ENCODE assay signal across 14 cellular contexts in the genomic region with DNA sequence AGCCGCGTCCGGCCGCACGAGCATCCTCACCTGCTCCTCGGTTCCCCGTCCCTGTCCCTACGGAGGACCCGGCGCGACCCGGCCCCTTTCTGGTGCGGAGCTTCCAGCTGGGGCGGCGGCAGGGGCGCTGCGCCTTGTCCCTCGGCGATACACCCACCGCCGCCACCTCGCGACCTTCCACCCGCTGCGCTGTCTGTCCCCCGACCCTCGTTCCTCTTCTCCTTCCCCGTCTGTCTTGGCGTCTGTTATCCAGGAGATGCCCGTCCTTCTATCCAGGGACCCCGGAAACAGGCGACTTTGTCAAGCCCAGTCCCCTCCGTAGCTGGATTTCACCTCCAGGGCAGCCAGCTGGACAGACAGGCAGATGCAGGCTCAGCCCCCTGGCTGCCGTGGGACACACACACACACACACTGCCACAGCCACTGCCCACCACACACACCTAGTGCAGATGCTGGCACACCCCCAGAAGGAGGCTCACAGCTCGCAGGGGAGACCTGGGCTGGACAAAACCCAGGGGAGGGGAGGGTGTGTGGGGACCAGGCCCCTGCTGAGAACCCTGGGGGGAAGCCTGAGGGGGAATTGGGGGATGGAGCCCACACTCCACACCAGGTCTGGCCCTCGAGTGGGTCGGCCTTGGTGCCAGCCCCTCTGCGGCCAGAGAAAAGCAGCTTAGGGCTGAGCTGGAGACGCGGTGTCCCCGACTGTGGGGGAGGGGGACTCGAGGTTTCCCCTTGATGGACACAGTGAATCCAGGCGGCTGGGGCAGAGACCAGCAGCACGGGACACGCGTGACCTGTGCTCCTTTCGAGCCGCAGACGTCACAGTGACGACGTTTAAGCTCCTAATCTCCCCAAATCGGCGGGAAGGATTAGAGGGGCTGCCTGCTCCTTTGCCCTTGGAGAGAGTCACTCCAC. TPM values are rescaled to one million over a fixed set of nuclear protein-coding genes. Genes with fewer than 3 reads are reported as not detected.
DNase-seq lines count a peak whose midpoint lies in the region; ATAC-seq, FAIRE-seq and TF ChIP-seq lines count a peak whose summit lies in the region.
"Had no signal": no experiment of that assay in that cellular context is flagged by ENCODE, and none has a peak within 500 bp of the region (broad histone marks: within the 10 kb centered on the region; RNA-seq: fewer than 3 reads in every experiment).

No MANE protein-coding gene starts in this region.

- H3K9me3 Mint-ChIP-seq in neural crest cell, result no peaks in the 10 kb centered on the region

- no peak overlapping the region for H2AK5ac ChIP-seq in IMR-90 (ENCODE audit: low read depth, low read length)
- H2AK5ac ChIP-seq in H1 (ENCODE audit: low read depth, low read length), result 0 out of 2 replicates have a peak overlapping the region, but pooled peaks have one; percentile 75

- H2BK120ac ChIP-seq in IMR-90 (ENCODE audit: low read depth, low read length) (no peak overlapping the region), H1 (replicated peaks; ENCODE audit: low read depth, low read length) (peak overlapping the region; percentile 61)

- H2AK9ac ChIP-seq in IMR-90 (replicated peaks; ENCODE audit: low read depth, low read length, poor library complexity), result peak overlapping the region; percentile 42

- intact Hi-C loops in IMR-90 (cut with micrococcal nuclease), result no loop called here
- intact Hi-C loops in sciatic nerve (cut with DNase I), result no loop called here
- intact Hi-C loops in head of caudate nucleus (cut with DNase I), result no loop called here

- no peak overlapping the region for H3K14ac ChIP-seq in IMR-90 (replicated peaks; ENCODE audit: low read depth, low read length)
- H3K14ac ChIP-seq in H1 (ENCODE audit: insufficient read length), result no peak overlapping the region

- TF ChIP-seq CTCF in AG09309 (IDR thresholded peaks at IDR 0.05; ENCODE audit: control insufficient read depth, insufficient read depth, low read depth, low read length, missing control alignments) (no peak), IMR-90 (conservative IDR thresholded peaks at IDR 0.05; ENCODE audit: low read depth, low read length) (no peak), H1 (IDR thresholded peaks at IDR 0.05; ENCODE audit: control extremely low read depth in 1 of 3, insufficient read depth in 1 of 3, low read depth in 1 of 3, low read length in 3 of 3) (peak in 1 of 3 experiments; percentile 11; a peak in 1 of 4 replicates), neural crest cell (conservative IDR thresholded peaks at IDR 0.05) (no peak)

- POLR2A ChIA-PET in IMR-90 (lab: Charles Lee; ENCODE audit: unreplicated experiment), result interaction anchor here (0.6 kb wide), 1 partner anchor 32 kb away, joined by 9 read pairs; no protein-coding TSS in a partner anchor
- POLR2A ChIA-PET in H1 (lab: Charles Lee; ENCODE audit: partially characterized antibody), result interaction anchor here (0.9 to 3.6 kb wide), 26 partner anchors 9 to 173 kb away, joined by 3 to 20 read pairs (median 4); a partner anchor contains a TSS

- H3K27ac ChIP-seq in IMR-90 (ENCODE audit: insufficient read depth, low read length) (no peak overlapping the region), H1 (ENCODE audit: low read depth, low read length) (0 out of 2 replicates have a peak overlapping the region, but pooled peaks have one; percentile 12)
- H3K27ac ChIP-seq: ovary had no signal

- H3K4ac ChIP-seq in IMR-90 (ENCODE audit: low read depth, low read length) (no peak overlapping the region), H1 (replicated peaks; ENCODE audit: insufficient read length, low read depth, low read length) (peak overlapping the region; percentile 46)

- peak overlapping the region; percentile 99 for H2BK12ac ChIP-seq in H1 (ENCODE audit: low read depth, low read length)

- H3K23me2 ChIP-seq in H1 (ENCODE audit: low read depth, low read length), result peaks cover 21% of the 10 kb centered on the region; the same call in 1 of the 2 replicates

- no peak for TF ChIP-seq EP300 in H1 (IDR thresholded peaks at IDR 0.05; ENCODE audit: borderline replicate concordance in 1 of 2, low read depth in 2 of 2, low read length in 2 of 2)

- H4K20me1 ChIP-seq in IMR-90 (ENCODE audit: insufficient read depth, low read length) (peaks cover 44% of the 10 kb centered on the region), H1 (replicated peaks in 1 of 2; ENCODE audit: control insufficient read depth in 1 of 2, insufficient read depth in 2 of 2, low read length in 2 of 2) (peaks cover 0 to 3% of the 10 kb centered on the region in 2 experiments)

- in situ Hi-C loops in IMR-90 (cut with MboI; ENCODE audit: low sequenced_read_pairs), result no loop called here

- H4K5ac ChIP-seq in IMR-90 (ENCODE audit: low read depth, low read length) (no peak overlapping the region), H1 (ENCODE audit: insufficient read length, low read depth, low read length) (peak overlapping the region; percentile 1)

- no peak overlapping the region for H3K18ac ChIP-seq in IMR-90 (ENCODE audit: low read depth, low read length)
- peak overlapping the region; percentile 95 for H3K18ac ChIP-seq in H1 (ENCODE audit: extremely low read depth, low read length)

- no peak for FAIRE-seq in H1 (lab: Jason Lieb, UNC)

- H4K91ac ChIP-seq in IMR-90 (ENCODE audit: insufficient read depth, low read depth, low read length) (no peak overlapping the region), H1 (replicated peaks; ENCODE audit: insufficient read length, low read length) (peak overlapping the region; percentile 95)

- H3K79me1 ChIP-seq in IMR-90 (ENCODE audit: low read depth in 1 of 2, low read length in 2 of 2), result no peaks in the 10 kb centered on the region
- no peaks in the 10 kb centered on the region for H3K79me1 ChIP-seq in H1 (ENCODE audit: low read depth, low read length)

- H3K9ac ChIP-seq in IMR-90 (ENCODE audit: low read depth, low read length) (no peak overlapping the region), H1 (replicated peaks in 1 of 4; ENCODE audit: extremely low read depth in 1 of 4, low read depth in 3 of 4, low read length in 3 of 4) (peak overlapping the region; percentile 33 to 56 (median 43); a peak in 5 of 7 replicates)

- DNase-seq in AG09309 (ENCODE audit: low read depth) (no peak), IMR-90 (no peak), H1 (ENCODE audit: low read depth in 1 of 2, low spot score in 2 of 2) (peak in 1 of 2 experiments; percentile 70), neural crest cell (ENCODE audit: low read depth, low spot score) (no peak), sciatic nerve (ENCODE audit: low spot score) (no peak), head of caudate nucleus (no peak), DMS 273 treated with DMSO at 0.1 percent for 48 hours (lab: John Stamatoyannopoulos, UW) (no peak)
- DNase-seq: activated CD4-positive, CD25-positive, alpha-beta regulatory T cell; NCI-H1105; NK-92 treated with Interleukin-12 subunit alpha and Interleukin-12 subunit beta, amount 100 ng/mL, for 24 hours had no signal

- H3K79me2 ChIP-seq in H1 (ENCODE audit: control insufficient read depth in 1 of 2, insufficient read depth in 2 of 2, low read length in 2 of 2), result no peaks in the 10 kb centered on the region

- no peaks in the 10 kb centered on the region for H3K9me1 ChIP-seq in IMR-90 (ENCODE audit: insufficient read depth, low read length)

- H3K4me3 Mint-ChIP-seq in neural crest cell, result peak overlapping the region; percentile 66

- H2BK15ac ChIP-seq in IMR-90 (ENCODE audit: low read depth, low read length), result no peak overlapping the region
- peak overlapping the region; percentile 98; the same call in 1 of the 2 replicates for H2BK15ac ChIP-seq in H1 (ENCODE audit: low read length)

- ATAC-seq in IMR-90 (ENCODE audit: low read depth) (no peak), sciatic nerve (no peak), HG02642 (IDR thresholded peaks at IDR 0.05; ENCODE audit: poor library complexity, unreplicated experiment) (no peak)

- peak overlapping the region; percentile 59; the same call in 1 of the 2 replicates for H3K4me2 ChIP-seq in IMR-90 (ENCODE audit: low read depth, low read length)
- peak overlapping the region; percentile 81 to 91 for H3K4me2 ChIP-seq in H1 (ENCODE audit: insufficient read depth in 1 of 2, low read depth in 2 of 2, low read length in 2 of 2)

- no peaks in the 10 kb centered on the region for H3K36me3 Mint-ChIP-seq in neural crest cell (ENCODE audit: low read depth)

- H3K4me1 ChIP-seq in IMR-90 (ENCODE audit: control insufficient read depth, insufficient read depth, low read length) (peaks cover 10% of the 10 kb centered on the region; the same call in 1 of the 2 replicates), H1 (replicated peaks in 1 of 4; ENCODE audit: control insufficient read depth in 3 of 4, insufficient read depth in 4 of 4, low read length in 3 of 4) (peaks cover 0 to 30% (median 20%) of the 10 kb centered on the region in 4 experiments; a peak in 6 of 7 replicates)

- no peak overlapping the region for H3K27ac Mint-ChIP-seq in neural crest cell (ENCODE audit: unreplicated experiment)

- peak overlapping the region; percentile 67 for H2AFZ ChIP-seq in IMR-90 (replicated peaks; ENCODE audit: low read length, poor library complexity)
- H2AFZ ChIP-seq in H1 (ENCODE audit: low read length), result no peak overlapping the region

- peaks cover 16% of the 10 kb centered on the region for H3K4me1 Mint-ChIP-seq in neural crest cell

- H2BK20ac ChIP-seq in IMR-90 (ENCODE audit: low read depth, low read length) (no peak overlapping the region), H1 (ENCODE audit: low read length) (peak overlapping the region; percentile 93; the same call in 1 of the 2 replicates)

- H2BK5ac ChIP-seq in IMR-90 (ENCODE audit: low read depth, low read length, poor library complexity, severe bottlenecking) (no peak overlapping the region), H1 (ENCODE audit: low read depth, low read length) (no peak overlapping the region; the same call in 1 of the 2 replicates)

- TF ChIP-seq RAD21 in IMR-90 (IDR thresholded peaks at IDR 0.05; ENCODE audit: low read length) (no peak), H1 (IDR thresholded peaks at IDR 0.05 in 1 of 2, conservative IDR thresholded peaks at IDR 0.05 in 1 of 2; ENCODE audit: low read depth in 2 of 2, low read length in 2 of 2) (no peak)

- H3K23ac ChIP-seq in IMR-90 (ENCODE audit: low read depth, low read length), result no peak overlapping the region
- H3K23ac ChIP-seq in H1 (ENCODE audit: insufficient read length), result no peak overlapping the region

- peak overlapping the region; percentile 12; the same call in 1 of the 2 replicates for H3K4me3 ChIP-seq in AG09309 (ENCODE audit: control insufficient read depth, low read depth, low read length)
- peak overlapping the region; percentile 23; the same call in 1 of the 2 replicates for H3K4me3 ChIP-seq in IMR-90 (ENCODE audit: insufficient read depth, low read depth, low read length)
- H3K4me3 ChIP-seq in H1 (ENCODE audit: extremely low read depth in 1 of 4, insufficient read depth in 2 of 4, low read depth in 3 of 4, low read length in 4 of 4), result peak overlapping the region; percentile 34 to 60 (median 48)
- H3K4me3 ChIP-seq: ovary had no signal

- TF ChIP-seq POLR2A in IMR-90 (IDR thresholded peaks at IDR 0.05; ENCODE audit: low read depth, low read length), result no peak
- no peak; a peak in 1 of 3 replicates for TF ChIP-seq POLR2A in H1 (IDR thresholded peaks at IDR 0.05; ENCODE audit: control extremely low read depth in 1 of 2, low read depth in 2 of 2, low read length in 2 of 2)

- H3K27me3 ChIP-seq in IMR-90 (ENCODE audit: control insufficient read depth, insufficient read depth, low read length) (peaks cover 16% of the 10 kb centered on the region; the same call in 1 of the 2 replicates), H1 (replicated peaks in 1 of 4; ENCODE audit: control insufficient read depth in 3 of 4, extremely low read depth in 1 of 4, insufficient read depth in 3 of 4, low read length in 3 of 4) (peaks cover 21 to 49% (median 43%) of the 10 kb centered on the region in 4 experiments)
- H3K27me3 ChIP-seq: ovary had no signal

- H3K27me3 Mint-ChIP-seq in neural crest cell (ENCODE audit: low read depth), result peaks cover 68% of the 10 kb centered on the region

- no TSS peak for BruUV-seq in IMR-90 (replicated peaks; lab: Mats Ljungman, UMichigan)

- dilution Hi-C loops in IMR-90 (cut with HindIII; ENCODE audit: low sequenced_read_pairs, unreplicated experiment), result no loop called here

- WGBS in IMR-90 (ENCODE audit: extremely low coverage in 2 of 2, insufficient read length in 1 of 2), 2 experiments, result 21% methylated on average over 13 of the region's 53 CpGs; no CpG with 5 or more reads in 1 of the 2 experiments
- WGBS in H1 (ENCODE audit: extremely low coverage in 1 of 2, insufficient coverage in 1 of 2, insufficient read length in 1 of 2, insufficient replicate concordance in 2 of 2, low coverage in 1 of 2, low lambda C conversion rate in 2 of 2, missing lambda C conversion rate in 1 of 2), 2 experiments, result 8% methylated on average over 50 of the region's 53 CpGs; no CpG with 5 or more reads in 1 of the 2 experiments

- H4K8ac ChIP-seq in IMR-90 (ENCODE audit: low read depth in 2 of 2, low read length in 2 of 2), result no peak overlapping the region
- H4K8ac ChIP-seq in H1 (ENCODE audit: extremely low read depth, insufficient read depth, low read length), result peak overlapping the region; percentile 53

- CTCF ChIA-PET in IMR-90 (lab: Yijun Ruan, JAX) (no interaction called here), H1 (lab: Charles Lee; ENCODE audit: partially characterized antibody) (interaction anchor here (0.6 to 2.0 kb wide), 7 partner anchors 8 to 128 kb away, joined by 3 to 10 read pairs (median 3); no protein-coding TSS in a partner anchor)

- H3K9me3 ChIP-seq in IMR-90 (ENCODE audit: control insufficient read depth, insufficient read depth, low read length) (no peaks in the 10 kb centered on the region), H1 (ENCODE audit: insufficient read depth in 2 of 2, low read depth in 1 of 2, low read length in 1 of 2) (no peaks in the 10 kb centered on the region; a peak in 1 of 4 replicates)
- H3K9me3 ChIP-seq: ovary had no signal

- H3K36me3 ChIP-seq in IMR-90 (ENCODE audit: control insufficient read depth, insufficient read depth, low read length) (peaks cover 10% of the 10 kb centered on the region; the same call in 1 of the 2 replicates), H1 (ENCODE audit: control insufficient read depth in 2 of 4, insufficient read depth in 4 of 4, low read length in 3 of 4) (no peaks in the 10 kb centered on the region)
- H3K36me3 ChIP-seq: brain microvascular endothelial cell, ovary had no signal

- H3K56ac ChIP-seq in IMR-90 (ENCODE audit: extremely low read depth, insufficient read depth, low read length) (no peak overlapping the region), H1 (replicated peaks; ENCODE audit: insufficient read length, low read depth, low read length) (no peak overlapping the region)

RNA-seq across cellular contexts. Expression of a gene that starts 0.8 kb away (rescaled TPM):
- total RNA-seq in IMR-90 (2012; rRNA removed) (not detected in 2 replicates), neural crest cell (0.30 and 0.63 TPM in 2 replicates), sciatic nerve (4.1 TPM)
- polyA plus RNA-seq in IMR-90 (2012; rRNA removed) (not detected in 2 replicates), H1 (2011; rRNA removed) (4.9 and 9.7 TPM in 2 replicates)
- polyA plus RNA-seq in IMR-90 (2012; cell fraction: cytosol; rRNA removed), result 0.05 TPM in 1 of 2 replicates, not detected in the other
- 0.34 and 1.1 TPM in 2 replicates for polyA plus RNA-seq in IMR-90 (2012; cell fraction: nucleus; rRNA removed; ENCODE audit: low replicate concordance)
- 3.3 and 3.4 TPM in 2 replicates for total RNA-seq in H1 (2021; fragmentation: NEBNext Ultra II Directional; extraction: Animal tissue kit (Norgen Biotek cat#: 25700))
- polyA plus RNA-seq in H1 (2011; cell fraction: cytosol; rRNA removed), result 3.9 TPM
- 9.1 TPM for polyA plus RNA-seq in H1 (2011; cell fraction: nucleus; rRNA removed)
- polyA plus RNA-seq in H1 (2012, experiment 1 of 2), result 4.0 to 10.3 TPM (median 9.2 TPM) in 4 replicates
- polyA plus RNA-seq in H1 (2012, experiment 2 of 2), result 9.1 TPM
- polyA plus RNA-seq in H1 (2013, experiment 1 of 2), result 2.9 TPM
- 2.8 TPM for polyA plus RNA-seq in H1 (2013, experiment 2 of 2)
- polyA minus RNA-seq in H1 (2011; rRNA and poly(A)+ RNA removed), result 0.20 and 0.85 TPM in 2 replicates
- polyA minus RNA-seq in H1 (2011; cell fraction: cytosol; rRNA and poly(A)+ RNA removed), result 4.9 TPM
- 3.4 TPM for polyA minus RNA-seq in H1 (2011; cell fraction: nucleus; rRNA and poly(A)+ RNA removed)
- total RNA-seq: glomerular endothelial cell had no signal

RNA-seq across cellular contexts. Expression of a gene that starts 10.9 kb away (rescaled TPM):
- total RNA-seq in IMR-90 (2012; rRNA removed), result not detected in 2 replicates
- polyA plus RNA-seq in IMR-90 (2012; rRNA removed), result not detected in 2 replicates
- polyA plus RNA-seq in IMR-90 (2012; cell fraction: cytosol; rRNA removed), result not detected in 2 replicates
- polyA plus RNA-seq in IMR-90 (2012; cell fraction: nucleus; rRNA removed; ENCODE audit: low replicate concordance), result not detected in 2 replicates
- total RNA-seq in H1 (2021; fragmentation: NEBNext Ultra II Directional; extraction: Animal tissue kit (Norgen Biotek cat#: 25700)), result 2.0 and 2.2 TPM in 2 replicates
- 1.7 and 3.7 TPM in 2 replicates for polyA plus RNA-seq in H1 (2011; rRNA removed)
- polyA plus RNA-seq in H1 (2011; cell fraction: cytosol; rRNA removed), result 1.3 TPM
- polyA plus RNA-seq in H1 (2011; cell fraction: nucleus; rRNA removed), result 3.1 TPM
- 1.0 to 2.0 TPM (median 1.5 TPM) in 3 of 4 replicates, not detected in the other for polyA plus RNA-seq in H1 (2012, experiment 1 of 2)
- not detected for polyA plus RNA-seq in H1 (2012, experiment 2 of 2)
- polyA plus RNA-seq in H1 (2013, experiment 1 of 2), result 1.2 TPM
- 1.4 TPM for polyA plus RNA-seq in H1 (2013, experiment 2 of 2)
- not detected in 2 replicates for polyA minus RNA-seq in H1 (2011; rRNA and poly(A)+ RNA removed)
- not detected for polyA minus RNA-seq in H1 (2011; cell fraction: cytosol; rRNA and poly(A)+ RNA removed)
- polyA minus RNA-seq in H1 (2011; cell fraction: nucleus; rRNA and poly(A)+ RNA removed), result not detected
- total RNA-seq in neural crest cell, result not detected in 2 replicates
- not detected for total RNA-seq in sciatic nerve
- total RNA-seq: glomerular endothelial cell, ovary had no signal

RNA-seq across cellular contexts. Expression of a gene that starts 13.1 kb away (rescaled TPM):
- total RNA-seq in IMR-90 (2012; rRNA removed) (not detected in 2 replicates), neural crest cell (not detected in 2 replicates), sciatic nerve (not detected)
- polyA plus RNA-seq in IMR-90 (2012; rRNA removed) (not detected in 2 replicates), H1 (2011; rRNA removed) (0.02 TPM in 1 of 2 replicates, not detected in the other)
- not detected in 2 replicates for polyA plus RNA-seq in IMR-90 (2012; cell fraction: cytosol; rRNA removed)
- not detected in 2 replicates for polyA plus RNA-seq in IMR-90 (2012; cell fraction: nucleus; rRNA removed; ENCODE audit: low replicate concordance)
- 0.11 TPM in 1 of 2 replicates, not detected in the other for total RNA-seq in H1 (2021; fragmentation: NEBNext Ultra II Directional; extraction: Animal tissue kit (Norgen Biotek cat#: 25700))
- polyA plus RNA-seq in H1 (2011; cell fraction: cytosol; rRNA removed), result 0.01 TPM
- polyA plus RNA-seq in H1 (2011; cell fraction: nucleus; rRNA removed), result 0.21 TPM
- 0.04 to 0.20 TPM (median 0.14 TPM) in 3 of 4 replicates, not detected in the other for polyA plus RNA-seq in H1 (2012, experiment 1 of 2)
- not detected for polyA plus RNA-seq in H1 (2012, experiment 2 of 2)
- polyA plus RNA-seq in H1 (2013, experiment 1 of 2), result 0.02 TPM
- polyA plus RNA-seq in H1 (2013, experiment 2 of 2), result not detected
- polyA minus RNA-seq in H1 (2011; rRNA and poly(A)+ RNA removed), result not detected in 2 replicates
- polyA minus RNA-seq in H1 (2011; cell fraction: cytosol; rRNA and poly(A)+ RNA removed), result not detected
- polyA minus RNA-seq in H1 (2011; cell fraction: nucleus; rRNA and poly(A)+ RNA removed), result not detected
- total RNA-seq: glomerular endothelial cell had no signal

RNA-seq across cellular contexts. Expression of a gene that starts 22.1 kb away (rescaled TPM):
- 1.4 and 1.6 TPM in 2 replicates for total RNA-seq in IMR-90 (2012; rRNA removed)
- 4.5 and 5.8 TPM in 2 replicates for polyA plus RNA-seq in IMR-90 (2012; rRNA removed)
- polyA plus RNA-seq in IMR-90 (2012; cell fraction: cytosol; rRNA removed), result 3.0 and 6.5 TPM in 2 replicates
- polyA plus RNA-seq in IMR-90 (2012; cell fraction: nucleus; rRNA removed; ENCODE audit: low replicate concordance), result 14.5 and 38.2 TPM in 2 replicates
- total RNA-seq in H1 (2021; fragmentation: NEBNext Ultra II Directional; extraction: Animal tissue kit (Norgen Biotek cat#: 25700)), result 9.4 and 9.6 TPM in 2 replicates
- 9.1 and 12.8 TPM in 2 replicates for polyA plus RNA-seq in H1 (2011; rRNA removed)
- 7.8 TPM for polyA plus RNA-seq in H1 (2011; cell fraction: cytosol; rRNA removed)
- polyA plus RNA-seq in H1 (2011; cell fraction: nucleus; rRNA removed), result 27.9 TPM
- 3.5 to 9.8 TPM (median 8.6 TPM) in 4 replicates for polyA plus RNA-seq in H1 (2012, experiment 1 of 2)
- 5.0 TPM for polyA plus RNA-seq in H1 (2012, experiment 2 of 2)
- polyA plus RNA-seq in H1 (2013, experiment 1 of 2), result 4.5 TPM
- 3.8 TPM for polyA plus RNA-seq in H1 (2013, experiment 2 of 2)
- 3.3 and 4.2 TPM in 2 replicates for polyA minus RNA-seq in H1 (2011; rRNA and poly(A)+ RNA removed)
- 3.7 TPM for polyA minus RNA-seq in H1 (2011; cell fraction: cytosol; rRNA and poly(A)+ RNA removed)
- polyA minus RNA-seq in H1 (2011; cell fraction: nucleus; rRNA and poly(A)+ RNA removed), result 27.8 TPM
- total RNA-seq in neural crest cell, result 10.2 and 11.4 TPM in 2 replicates
- total RNA-seq in sciatic nerve, result 19.6 TPM

RNA-seq across cellular contexts. Expression of a gene that starts 57.2 kb away (rescaled TPM):
- total RNA-seq in IMR-90 (2012; rRNA removed) (21.7 and 22.9 TPM in 2 replicates), neural crest cell (60.9 and 67.0 TPM in 2 replicates), sciatic nerve (52.8 TPM)
- polyA plus RNA-seq in IMR-90 (2012; rRNA removed) (31.6 and 35.8 TPM in 2 replicates), H1 (2011; rRNA removed) (47.3 and 64.7 TPM in 2 replicates)
- polyA plus RNA-seq in IMR-90 (2012; cell fraction: cytosol; rRNA removed), result 17.5 and 37.5 TPM in 2 replicates
- polyA plus RNA-seq in IMR-90 (2012; cell fraction: nucleus; rRNA removed; ENCODE audit: low replicate concordance), result 40.0 and 55.2 TPM in 2 replicates
- 53.7 and 58.4 TPM in 2 replicates for total RNA-seq in H1 (2021; fragmentation: NEBNext Ultra II Directional; extraction: Animal tissue kit (Norgen Biotek cat#: 25700))
- 56.1 TPM for polyA plus RNA-seq in H1 (2011; cell fraction: cytosol; rRNA removed)
- 53.5 TPM for polyA plus RNA-seq in H1 (2011; cell fraction: nucleus; rRNA removed)
- 30.0 to 53.4 TPM (median 44.3 TPM) in 4 replicates for polyA plus RNA-seq in H1 (2012, experiment 1 of 2)
- polyA plus RNA-seq in H1 (2012, experiment 2 of 2), result 49.0 TPM
- 21.9 TPM for polyA plus RNA-seq in H1 (2013, experiment 1 of 2)
- polyA plus RNA-seq in H1 (2013, experiment 2 of 2), result 22.9 TPM
- 24.3 and 26.2 TPM in 2 replicates for polyA minus RNA-seq in H1 (2011; rRNA and poly(A)+ RNA removed)
- 30.0 TPM for polyA minus RNA-seq in H1 (2011; cell fraction: cytosol; rRNA and poly(A)+ RNA removed)
- polyA minus RNA-seq in H1 (2011; cell fraction: nucleus; rRNA and poly(A)+ RNA removed), result 31.6 TPM
